ENCODE assay signal across 28 cellular contexts in the genomic region with DNA sequence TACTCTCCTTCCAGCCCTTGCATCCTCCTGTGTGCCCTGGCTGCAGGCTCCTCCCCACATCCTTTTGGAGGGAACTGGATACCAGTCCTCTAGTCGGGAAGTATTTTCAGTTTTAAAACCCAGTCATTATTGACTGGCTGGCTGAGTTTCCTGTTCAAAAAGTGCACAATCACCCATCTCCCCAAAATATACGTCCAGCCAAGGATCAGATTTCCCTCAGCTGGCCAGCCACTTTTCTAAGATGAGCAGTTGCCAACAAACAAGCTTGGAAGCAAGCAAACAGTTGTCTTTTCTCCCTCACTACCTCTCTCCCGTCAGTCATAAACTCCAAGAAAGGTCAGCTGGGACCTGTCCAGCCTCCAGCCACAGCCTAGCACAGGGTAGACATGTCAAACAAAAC.
DNase-seq lines count a peak whose midpoint lies in the region; ATAC-seq, FAIRE-seq and TF ChIP-seq lines count a peak whose summit lies in the region.
"Had no signal": no experiment of that assay in that cellular context is flagged by ENCODE, and none has a peak within 500 bp of the region (broad histone marks: within the 10 kb centered on the region; RNA-seq: fewer than 3 reads in every experiment).

No MANE protein-coding gene starts in this region.

- H3K36me3 ChIP-seq in K562 (ENCODE audit: control insufficient read depth, insufficient read depth, low read length) (no peaks in the 10 kb centered on the region), upper lobe of left lung (no peaks in the 10 kb centered on the region)
- H3K36me3 ChIP-seq: ascending aorta, lower lobe of right lung had no signal

- H3K9me1 ChIP-seq in K562 (ENCODE audit: control insufficient read depth, insufficient read depth, low read length) = no peaks in the 10 kb centered on the region

- ATAC-seq in K562 = no peak
- ATAC-seq in left lobe of liver = peak; percentile 36
- no peak for ATAC-seq in upper lobe of left lung (ENCODE audit: low FRiP score in 2 of 2)
- no peak for ATAC-seq in effector memory CD8-positive, alpha-beta T cell (replicated peaks)
- ATAC-seq: activated CD8-positive, alpha-beta T cell treated with anti-CD3 and anti-CD28 coated beads for 36 hours; lower lobe of right lung; right cardiac atrium had no signal

- H3K27me3 Mint-ChIP-seq in activated CD4-positive, alpha-beta T cell treated with anti-CD3 and anti-CD28 coated beads, Interleukin-2, amount 10 ng/mL, durations not matched to agents 7 days and 5 days = peaks cover 17% of the 10 kb centered on the region
- H3K27me3 Mint-ChIP-seq in effector memory CD8-positive, alpha-beta T cell = peaks cover 40 to 45% of the 10 kb centered on the region in 2 donors

- no peak overlapping the region for H2AFZ ChIP-seq in K562 (ENCODE audit: low read depth, low read length)
- H2AFZ ChIP-seq: GM23248, parathyroid adenoma had no signal

- intact Hi-C loops in K562 (cut with micrococcal nuclease) = no loop called here

- TF ChIP-seq RAD21 in K562 (CRISPR knock-in tag; conservative IDR thresholded peaks at IDR 0.05 in 1 of 2, IDR thresholded peaks at IDR 0.05 in 1 of 2) = no peak

- no peak for TF ChIP-seq POLR2A in K562 (conservative IDR thresholded peaks at IDR 0.05)
- no peak for TF ChIP-seq POLR2A in upper lobe of left lung (IDR thresholded peaks at IDR 0.05)

- H3K27ac ChIP-seq in K562 (ENCODE audit: extremely low read depth, low read depth, low read length) (no peak overlapping the region), upper lobe of left lung (no peak overlapping the region)
- H3K27ac ChIP-seq: ascending aorta, GM23248, lower lobe of right lung, parathyroid adenoma, RWPE1 had no signal

- peak; percentile 76 for DNase-seq in LHCN-M2 (ENCODE audit: low read depth)
- no peak for DNase-seq in K562 (ENCODE audit: extremely low read depth in 1 of 4, low spot score in 3 of 4)
- no peak for DNase-seq in left lobe of liver (ENCODE audit: low spot score)
- no peak for DNase-seq in activated CD4-positive, alpha-beta T cell treated with anti-CD3 and anti-CD28 coated beads, Interleukin-2, amount 10 ng/mL, durations not matched to agents 7 days and 5 days
- DNase-seq in upper lobe of left lung = no peak
- DNase-seq in effector memory CD8-positive, alpha-beta T cell = no peak
- DNase-seq in DMS79 (lab: John Stamatoyannopoulos, UW) = no peak
- DNase-seq: activated CD4-positive, CD25-positive, alpha-beta regulatory T cell treated with anti-CD3 and anti-CD28 coated beads, Interleukin-2, amount 50 U/mL, for 72 hours; activated CD8-positive, alpha-beta T cell treated with anti-CD3 and anti-CD28 coated beads for 36 hours; CD4-positive, alpha-beta T cell; dermis blood vessel endothelial cell; GM23248; lower lobe of right lung; NCI-H1417 treated with DMSO at 0.1 percent for 48 hours; NCI-H2081; NCI-H2227 treated with DMSO at 0.1 percent for 48 hours; NCI-H526 treated with DMSO at 0.1 percent for 48 hours; right cardiac atrium; stimulated activated CD4-positive, alpha-beta T cell treated with anti-CD3 and anti-CD28 coated beads, Interleukin-12 subunit alpha, Interleukin-12 subunit beta, amount 100 ng/mL, for 4 hours; stimulated activated CD4-positive, alpha-beta T cell treated with anti-CD3 and anti-CD28 coated beads, Interleukin-4, amount 100 ng/mL, for 1 hour had no signal

- CTCF ChIA-PET in K562 (lab: Yijun Ruan, JAX; ENCODE audit: low intra/inter-chr PET ratio) = no interaction called here
- CTCF ChIA-PET in activated CD4-positive, alpha-beta T cell treated with anti-CD3 and anti-CD28 coated beads, Interleukin-2, amount 10 ng/mL, durations not matched to agents 7 days and 5 days (lab: Charles Lee) = interaction anchor here (0.6 kb wide), 1 partner anchor 914 kb away, joined by 3 read pairs; no protein-coding TSS in a partner anchor

- no peaks in the 10 kb centered on the region for H3K4me1 Mint-ChIP-seq in activated CD4-positive, alpha-beta T cell treated with anti-CD3 and anti-CD28 coated beads, Interleukin-2, amount 10 ng/mL, durations not matched to agents 7 days and 5 days
- H3K4me1 Mint-ChIP-seq in effector memory CD8-positive, alpha-beta T cell (ENCODE audit: low read depth in 2 of 2) = no peaks in the 10 kb centered on the region

- no peaks in the 10 kb centered on the region for H3K36me3 Mint-ChIP-seq in activated CD4-positive, alpha-beta T cell treated with anti-CD3 and anti-CD28 coated beads, Interleukin-2, amount 10 ng/mL, durations not matched to agents 7 days and 5 days (ENCODE audit: low read depth)
- H3K36me3 Mint-ChIP-seq in effector memory CD8-positive, alpha-beta T cell (ENCODE audit: insufficient read depth) = no peaks in the 10 kb centered on the region
- H3K36me3 Mint-ChIP-seq: type B pancreatic cell had no signal

- in situ Hi-C loops in K562 (cut with MboI) = no loop called here

- no peak overlapping the region for H3K4me2 ChIP-seq in K562 (ENCODE audit: insufficient read depth, low read length)

- no peaks in the 10 kb centered on the region for H3K4me1 ChIP-seq in K562 (replicated peaks in 1 of 2; ENCODE audit: control insufficient read depth in 2 of 2, insufficient read depth in 2 of 2, low read length in 2 of 2)
- H3K4me1 ChIP-seq in upper lobe of left lung = no peaks in the 10 kb centered on the region
- H3K4me1 ChIP-seq: ascending aorta, lower lobe of right lung, parathyroid adenoma had no signal

- FAIRE-seq in K562 (lab: Jason Lieb, UNC) = no peak
- FAIRE-seq: endometrium, GM12891 had no signal

- TF ChIP-seq EP300 in K562 (IDR thresholded peaks at IDR 0.05; ENCODE audit: low read length) = no peak
- no peak for TF ChIP-seq EP300 in upper lobe of left lung (IDR thresholded peaks at IDR 0.05)

- no peak overlapping the region for H3K4me3 ChIP-seq in K562
- H3K4me3 ChIP-seq in upper lobe of left lung = no peak overlapping the region
- H3K4me3 ChIP-seq: ascending aorta, GM23248, lower lobe of right lung had no signal

- no peak overlapping the region for H3K9ac ChIP-seq in K562 (ENCODE audit: insufficient read depth in 1 of 2, low read depth in 2 of 2, low read length in 2 of 2)
- H3K9ac ChIP-seq: GM23248, parathyroid adenoma had no signal

- H3K9me3 ChIP-seq in K562 (replicated peaks; ENCODE audit: control insufficient read depth, insufficient read depth, low read depth, low read length) = no peaks in the 10 kb centered on the region
- no peaks in the 10 kb centered on the region for H3K9me3 ChIP-seq in upper lobe of left lung
- H3K9me3 ChIP-seq: ascending aorta, lower lobe of right lung had no signal

- no peaks in the 10 kb centered on the region for H4K20me1 ChIP-seq in K562 (replicated peaks; ENCODE audit: control insufficient read depth, insufficient read depth, low read length)

- H3K79me2 ChIP-seq in K562 (ENCODE audit: control insufficient read depth, insufficient read depth, low read length) = no peaks in the 10 kb centered on the region
- H3K79me2 ChIP-seq: parathyroid adenoma had no signal

- H3K4me3 Mint-ChIP-seq in activated CD4-positive, alpha-beta T cell treated with anti-CD3 and anti-CD28 coated beads, Interleukin-2, amount 10 ng/mL, durations not matched to agents 7 days and 5 days = no peak overlapping the region
- no peak overlapping the region for H3K4me3 Mint-ChIP-seq in effector memory CD8-positive, alpha-beta T cell
- H3K4me3 Mint-ChIP-seq: activated CD8-positive, alpha-beta T cell treated with anti-CD3 and anti-CD28 coated beads for 36 hours; activated naive CD8-positive, alpha-beta T cell; CD4-positive, alpha-beta T cell; T-helper 1 cell treated with Interleukin-12 subunit alpha and Interleukin-12 subunit beta and Interleukin-4 antibody, amounts not matched to agents 30 μg/mL and 1 μg/mL, for 36 hours; type B pancreatic cell had no signal

- WGBS in K562 (ENCODE audit: insufficient coverage, low coverage, missing lambda C conversion rate) = 0% methylated on average over 3 of the region's 3 CpGs
- 13 to 31% methylated on average over 3 of the region's 3 CpGs for WGBS in upper lobe of left lung, 2 donors

- H3K9me3 Mint-ChIP-seq in activated CD4-positive, alpha-beta T cell treated with anti-CD3 and anti-CD28 coated beads, Interleukin-2, amount 10 ng/mL, durations not matched to agents 7 days and 5 days = no peaks in the 10 kb centered on the region
- H3K9me3 Mint-ChIP-seq in effector memory CD8-positive, alpha-beta T cell = no peaks in the 10 kb centered on the region
- H3K9me3 Mint-ChIP-seq: activated CD8-positive, alpha-beta T cell treated with anti-CD3 and anti-CD28 coated beads for 36 hours; CD4-positive, alpha-beta T cell; T-helper 1 cell treated with Interleukin-12 subunit alpha and Interleukin-12 subunit beta and Interleukin-4 antibody, amounts not matched to agents 30 μg/mL and 1 μg/mL, for 36 hours had no signal

- POLR2A ChIA-PET in K562 (lab: Yijun Ruan, JAX) = interaction anchor here (0.6 to 1.5 kb wide), 2 partner anchors 11 to 858 kb away, joined by 3 read pairs; no protein-coding TSS in a partner anchor
- POLR2A ChIA-PET in activated CD4-positive, alpha-beta T cell treated with anti-CD3 and anti-CD28 coated beads, Interleukin-2, amount 10 ng/mL, durations not matched to agents 7 days and 5 days (lab: Charles Lee) = no interaction called here

- TF ChIP-seq CTCF in K562 (IDR thresholded peaks at IDR 0.05 in 2 of 3, conservative IDR thresholded peaks at IDR 0.05 in 1 of 3; ENCODE audit: insufficient read depth in 2 of 3, low read depth in 1 of 3, low read length in 3 of 3) = no peak
- TF ChIP-seq CTCF in upper lobe of left lung (IDR thresholded peaks at IDR 0.05) = no peak

- no TSS peak for BruUV-seq in K562 (replicated peaks; lab: Mats Ljungman, UMichigan)

- no peak overlapping the region for H3K27ac Mint-ChIP-seq in activated CD4-positive, alpha-beta T cell treated with anti-CD3 and anti-CD28 coated beads, Interleukin-2, amount 10 ng/mL, durations not matched to agents 7 days and 5 days
- no peak overlapping the region for H3K27ac Mint-ChIP-seq in effector memory CD8-positive, alpha-beta T cell
- H3K27ac Mint-ChIP-seq: activated CD8-positive, alpha-beta T cell treated with anti-CD3 and anti-CD28 coated beads for 36 hours; activated naive CD8-positive, alpha-beta T cell; CD4-positive, alpha-beta T cell; T-helper 1 cell treated with Interleukin-12 subunit alpha and Interleukin-12 subunit beta and Interleukin-4 antibody, amounts not matched to agents 30 μg/mL and 1 μg/mL, for 36 hours; type B pancreatic cell had no signal

- H3K27me3 ChIP-seq in K562 (ENCODE audit: control insufficient read depth in 2 of 2, insufficient read depth in 2 of 2, low read length in 2 of 2) (peaks cover 4 to 8% of the 10 kb centered on the region in 2 experiments; a peak in 4 of 5 replicates), upper lobe of left lung (no peaks in the 10 kb centered on the region)
- H3K27me3 ChIP-seq: ascending aorta had no signal

TF ChIP-seq in K562, 482 proteins besides CTCF, POLR2A, EP300 and RAD21 (continues in another document):
- TF ChIP-seq ZNF444 (CRISPR knock-in tag; IDR thresholded peaks at IDR 0.05) = no peak
- no peak for TF ChIP-seq GATAD2A (IDR thresholded peaks at IDR 0.05)
- no peak for TF ChIP-seq CBX2 (IDR thresholded peaks at IDR 0.05; ENCODE audit: insufficient read depth, low read length, poor library complexity, severe bottlenecking)
